Comparison of ENCODE assay signal across 8 cellular contexts in genomic region chr3:194135516-194135805, GRCh38. TPM values are rescaled to one million over a fixed set of nuclear protein-coding genes. Genes with fewer than 3 reads are reported as not detected.
A peak's percentile ranks its signal among the peaks of the same experiment; 100 is the strongest.
DNase-seq lines count a peak whose midpoint lies in the region; ATAC-seq and TF ChIP-seq lines count a peak whose summit lies in the region.

No MANE protein-coding gene starts in this region.

- peak overlapping the region; percentile 92 to 95 for H3K27ac ChIP-seq in mucosa of rectum (ENCODE audit: low read depth in 2 of 2, low read length in 2 of 2)

- H3K4me1 ChIP-seq in mucosa of rectum (ENCODE audit: control insufficient read depth in 2 of 2, insufficient read depth in 2 of 2, low read length in 2 of 2), result peaks cover 44 to 50% of the 10 kb centered on the region in 2 donors

- no TSS peak for BruUV-seq in MCF 10A (replicated peaks; lab: Mats Ljungman, UMichigan)

- no peaks in the 10 kb centered on the region for H3K9me3 Mint-ChIP-seq in stimulated activated naive CD8-positive, alpha-beta T cell treated with anti-CD3 and anti-CD28 coated beads, Interleukin-15, Interleukin-2, amounts not matched to agents 100 ng/mL and 50 ng/mL, for 24 hours
- H3K9me3 Mint-ChIP-seq in MCF 10A (ENCODE audit: unreplicated experiment), result no peaks in the 10 kb centered on the region

- H3K27me3 ChIP-seq in mucosa of rectum (ENCODE audit: control insufficient read depth in 2 of 2, insufficient read depth in 2 of 2, low read length in 2 of 2), result no peaks in the 10 kb centered on the region

- no peak overlapping the region for H3K27ac Mint-ChIP-seq in stimulated activated naive CD8-positive, alpha-beta T cell treated with anti-CD3 and anti-CD28 coated beads, Interleukin-15, Interleukin-2, amounts not matched to agents 100 ng/mL and 50 ng/mL, for 24 hours
- H3K27ac Mint-ChIP-seq in MCF 10A (ENCODE audit: low read depth, unreplicated experiment), result peak overlapping the region; percentile 73

- H3K4me3 Mint-ChIP-seq in stimulated activated naive CD8-positive, alpha-beta T cell treated with anti-CD3 and anti-CD28 coated beads, Interleukin-15, Interleukin-2, amounts not matched to agents 100 ng/mL and 50 ng/mL, for 24 hours, result peak overlapping the region; percentile 77
- H3K4me3 Mint-ChIP-seq in MCF 10A (ENCODE audit: unreplicated experiment), result peak overlapping the region; percentile 97

- POLR2A ChIA-PET in MCF 10A (lab: Yijun Ruan, JAX), result interaction anchor here (0.6 to 10.1 kb wide), 21 partner anchors 11 to 471 kb away, joined by 3 to 193 read pairs (median 5); no protein-coding TSS in a partner anchor

- no peak for TF ChIP-seq CTCF in MCF 10A (IDR thresholded peaks at IDR 0.05; ENCODE audit: unreplicated experiment)

- DNase-seq in stimulated activated naive CD8-positive, alpha-beta T cell treated with anti-CD3 and anti-CD28 coated beads, Interleukin-15, Interleukin-2, amounts not matched to agents 100 U/mL and 50 U/mL, for 24 hours, result no peak
- DNase-seq in MCF 10A (ENCODE audit: unreplicated experiment) (no peak), NCI-H187 (lab: John Stamatoyannopoulos, UW) (no peak), NCI-H2081 treated with DMSO at 0.1 percent for 48 hours (lab: John Stamatoyannopoulos, UW) (no peak)
- DNase-seq in stimulated activated CD4-positive, alpha-beta T cell treated with anti-CD3 and anti-CD28 coated beads, Interleukin-4, amount 100 ng/mL, for 1 hour, result no peak

- peaks cover 0 to 5% of the 10 kb centered on the region in 2 donors for H3K36me3 ChIP-seq in mucosa of rectum (ENCODE audit: control insufficient read depth in 2 of 2, insufficient read depth in 2 of 2, low read length in 2 of 2)

- H3K27me3 Mint-ChIP-seq in stimulated activated naive CD8-positive, alpha-beta T cell treated with anti-CD3 and anti-CD28 coated beads, Interleukin-15, Interleukin-2, amounts not matched to agents 100 ng/mL and 50 ng/mL, for 24 hours, result peaks cover 78% of the 10 kb centered on the region
- H3K27me3 Mint-ChIP-seq in MCF 10A (ENCODE audit: insufficient read depth, unreplicated experiment), result no peaks in the 10 kb centered on the region

- no peaks in the 10 kb centered on the region for H3K36me3 Mint-ChIP-seq in stimulated activated naive CD8-positive, alpha-beta T cell treated with anti-CD3 and anti-CD28 coated beads, Interleukin-15, Interleukin-2, amounts not matched to agents 100 ng/mL and 50 ng/mL, for 24 hours (ENCODE audit: low read depth)
- H3K36me3 Mint-ChIP-seq in MCF 10A (ENCODE audit: insufficient read depth, unreplicated experiment), result peaks cover 36% of the 10 kb centered on the region

- no peak for ATAC-seq in stimulated activated naive CD8-positive, alpha-beta T cell treated with anti-CD3 and anti-CD28 coated beads, Interleukin-15, Interleukin-2, amounts not matched to agents 100 U/mL and 50 U/mL, for 24 hours
- no peak for ATAC-seq in GM21390 (IDR thresholded peaks at IDR 0.05; ENCODE audit: unreplicated experiment)

- peak overlapping the region; percentile 74 to 83 for H3K9ac ChIP-seq in mucosa of rectum (ENCODE audit: low read depth in 1 of 2, low read length in 2 of 2)

- intact Hi-C loops in MCF 10A (cut with micrococcal nuclease), result loop anchor here (1.0 to 10.0 kb wide), 4 partner anchors 65 to 269 kb away; no protein-coding TSS in a partner anchor

- H3K4me3 ChIP-seq in mucosa of rectum (ENCODE audit: low read length in 2 of 2), result peak overlapping the region; percentile 74 to 77

- peaks cover 75% of the 10 kb centered on the region for H3K4me1 Mint-ChIP-seq in stimulated activated naive CD8-positive, alpha-beta T cell treated with anti-CD3 and anti-CD28 coated beads, Interleukin-15, Interleukin-2, amounts not matched to agents 100 ng/mL and 50 ng/mL, for 24 hours (ENCODE audit: low read depth)
- peaks cover 27% of the 10 kb centered on the region for H3K4me1 Mint-ChIP-seq in MCF 10A (ENCODE audit: insufficient read depth, unreplicated experiment)

- CTCF ChIA-PET in MCF 10A (lab: Yijun Ruan, JAX), result interaction anchor here (0.6 to 6.0 kb wide), 7 partner anchors 45 to 355 kb away, joined by 3 to 45 read pairs (median 5); no protein-coding TSS in a partner anchor

- no peaks in the 10 kb centered on the region for H3K9me3 ChIP-seq in mucosa of rectum (ENCODE audit: control insufficient read depth in 2 of 2, low read length in 2 of 2)

RNA-seq across cellular contexts. Expression of gene HES1, which starts 0.5 kb away (rescaled TPM):
- 34.6 and 37.8 TPM in 2 replicates for total RNA-seq in MCF 10A (2022)
